ENCODE assay signal across 28 cellular contexts in the genomic region with DNA sequence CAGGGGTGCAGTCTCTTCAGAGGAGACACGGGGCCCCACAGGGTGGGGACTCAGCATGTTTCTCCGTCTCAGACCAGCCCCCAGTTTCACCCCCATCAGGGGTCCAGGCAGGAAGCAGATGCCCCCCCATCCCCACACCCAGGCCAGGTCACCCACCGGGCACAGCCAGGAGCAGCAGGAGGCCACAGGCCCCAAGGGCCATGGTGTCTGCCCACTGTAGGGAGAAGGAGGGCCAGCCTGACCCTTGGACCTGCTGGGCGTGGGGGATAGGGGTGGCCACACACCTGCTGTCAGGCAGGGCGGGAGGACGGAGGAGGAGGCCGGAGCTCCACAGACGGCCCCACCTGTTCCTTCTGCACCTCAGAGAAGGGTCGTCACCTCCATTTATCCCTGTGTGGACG. TPM values are rescaled to one million over a fixed set of nuclear protein-coding genes. Genes with fewer than 3 reads are reported as not detected.
"Had no signal": no experiment of that assay in that cellular context is flagged by ENCODE, and none has a peak within 500 bp of the region (broad histone marks: within the 10 kb centered on the region; RNA-seq: fewer than 3 reads in every experiment).

A gene (minus strand): TSS at position 218 of the 401 bp plus-strand sequence. CDS start 16 bp downstream, at position 202.

- H3K9me3 ChIP-seq: adrenal gland, esophagus squamous epithelium, prostate gland, right lobe of liver, spleen, tibial artery, uterus had no signal

- H3K27ac ChIP-seq: prostate gland, right lobe of liver, spleen, tibial artery, uterus had no signal

- H3K4me3 ChIP-seq: adrenal gland, esophagus squamous epithelium, lung, prostate gland, right lobe of liver, spleen, tibial artery, uterus had no signal

- ATAC-seq: activated T-cell treated with anti-CD3 and anti-CD28 coated beads, Interleukin-2, amount 50 U/mL, for 72 hours; stimulated activated naive B cell treated with anti-CD40 and anti-IgM and Interleukin-4, amounts not matched to agents 10 μg/mL and 1 μg/mL and 100 μg/mL, for 72 hours had no signal

- H3K4me1 Mint-ChIP-seq: stimulated activated naive B cell treated with anti-CD40 and anti-IgM and Interleukin-4, amounts not matched to agents 10 μg/mL and 1 μg/mL and 100 μg/mL, for 72 hours had no signal

- H3K4me1 ChIP-seq: adrenal gland, esophagus squamous epithelium, prostate gland, spleen, uterus had no signal

- H3K36me3 ChIP-seq: adrenal gland, esophagus squamous epithelium, prostate gland, right lobe of liver, spleen, uterus had no signal

- H3K36me3 Mint-ChIP-seq: activated naive CD4-positive, alpha-beta T cell treated with anti-CD3 and anti-CD28 coated beads, Interleukin-2, amount 50 U/mL, for 72 hours; stimulated activated naive B cell treated with anti-CD40 and anti-IgM and Interleukin-4, amounts not matched to agents 10 μg/mL and 1 μg/mL and 100 μg/mL, for 72 hours had no signal

- H3K9me3 Mint-ChIP-seq: activated naive CD4-positive, alpha-beta T cell treated with anti-CD3 and anti-CD28 coated beads, Interleukin-2, amount 50 U/mL, for 72 hours; activated T-cell treated with anti-CD3 and anti-CD28 coated beads, Interleukin-2, amount 50 U/mL, for 72 hours; stimulated activated naive B cell treated with anti-CD40 and anti-IgM and Interleukin-4, amounts not matched to agents 10 μg/mL and 1 μg/mL and 100 μg/mL, for 72 hours had no signal

- DNase-seq: activated CD4-positive, alpha-beta T cell treated with anti-CD3 and anti-CD28 coated beads for 48 hours; activated CD4-positive, CD25-positive, alpha-beta regulatory T cell; activated CD8-positive, alpha-beta memory T cell treated with anti-CD3 and anti-CD28 coated beads, Interleukin-2, amount 50 U/mL, for 4 hours; activated gamma-delta T cell treated with Interleukin-2 at 50 U/mL for 16 hours; activated T-cell treated with anti-CD3 and anti-CD28 coated beads, Interleukin-2, amount 50 U/mL, for 72 hours; dermis blood vessel endothelial cell; effector memory CD4-positive, alpha-beta T cell; esophagus squamous epithelium; spleen; stimulated activated CD4-positive, alpha-beta T cell treated with anti-CD3 and anti-CD28 coated beads, Interleukin-4, amount 100 ng/mL, for 4 hours; stimulated activated naive B cell treated with anti-CD40 and anti-IgM and Interleukin-4, amounts not matched to agents 10 μg/mL and 1 μg/mL and 100 μg/mL, for 72 hours; T1000; tibial artery; uterus had no signal

- H3K27me3 ChIP-seq: adrenal gland, right lobe of liver, uterus had no signal

- H3K4me3 Mint-ChIP-seq: activated T-cell treated with anti-CD3 and anti-CD28 coated beads, Interleukin-2, amount 50 U/mL, for 72 hours; stimulated activated naive B cell treated with anti-CD40 and anti-IgM and Interleukin-4, amounts not matched to agents 10 μg/mL and 1 μg/mL and 100 μg/mL, for 72 hours had no signal

- H3K27ac Mint-ChIP-seq: activated T-cell treated with anti-CD3 and anti-CD28 coated beads, Interleukin-2, amount 50 U/mL, for 72 hours; stimulated activated naive B cell treated with anti-CD40 and anti-IgM and Interleukin-4, amounts not matched to agents 10 μg/mL and 1 μg/mL and 100 μg/mL, for 72 hours had no signal

RNA-seq across cellular contexts. Expression of the gene that starts here (rescaled TPM):
- total RNA-seq: activated naive CD4-positive, alpha-beta T cell treated with anti-CD3 and anti-CD28 coated beads, Interleukin-2, amount 50 U/mL, for 72 hours; astrocyte; bronchial epithelial cell; cerebellum; dermis blood vessel endothelial cell; endothelial cell of umbilical vein; glomerular endothelial cell; myocyte; osteoblast; prostate gland; T-helper 1 cell treated with Interleukin-12 subunit alpha and Interleukin-12 subunit beta and Interleukin-4 antibody, amounts not matched to agents 30 ng/mL and 1 ng/mL, for 36 hours had no signal
- polyA plus RNA-seq: endothelial cell of umbilical vein, neural cell, spleen had no signal
